In genomic region chr3:197001972-197002700, GRCh38 we compare ENCODE assay signal across 8 cellular contexts. TPM values are rescaled to one million over a fixed set of nuclear protein-coding genes. Genes with fewer than 3 reads are reported as not detected.
DNase-seq lines count a peak whose midpoint lies in the region; ATAC-seq, FAIRE-seq and TF ChIP-seq lines count a peak whose summit lies in the region.

No MANE protein-coding gene starts in this region.

- H3K36me3 ChIP-seq in NT2/D1 (ENCODE audit: insufficient read depth, insufficient read length, low read length) (peaks cover 33% of the 10 kb centered on the region), mucosa of rectum (ENCODE audit: control insufficient read depth in 2 of 2, insufficient read depth in 2 of 2, low read length in 2 of 2) (no peaks in the 10 kb centered on the region)

- H3K9me3 ChIP-seq in NT2/D1 (ENCODE audit: insufficient read depth, low read length) = no peaks in the 10 kb centered on the region
- no peaks in the 10 kb centered on the region for H3K9me3 ChIP-seq in mucosa of rectum (ENCODE audit: control insufficient read depth in 2 of 2, low read length in 2 of 2)

- no peaks in the 10 kb centered on the region for H3K9me3 Mint-ChIP-seq in activated T-cell treated with anti-CD3 and anti-CD28 coated beads, Interleukin-2, amount 50 U/mL, for 72 hours

- peak overlapping the region; percentile 93 for H3K27ac Mint-ChIP-seq in activated T-cell treated with anti-CD3 and anti-CD28 coated beads, Interleukin-2, amount 50 U/mL, for 72 hours

- FAIRE-seq in RCC 7860 (lab: Jason Lieb, UNC) = no peak

- no peaks in the 10 kb centered on the region for H3K36me3 Mint-ChIP-seq in activated T-cell treated with anti-CD3 and anti-CD28 coated beads, Interleukin-2, amount 50 U/mL, for 72 hours (ENCODE audit: insufficient read depth in 2 of 2)

- peak overlapping the region in 58 of 59 donors; percentile 21 to 93 (median 84) for H3K27ac ChIP-seq in dorsolateral prefrontal cortex
- peak overlapping the region; percentile 9 to 17 for H3K27ac ChIP-seq in mucosa of rectum (ENCODE audit: low read depth in 2 of 2, low read length in 2 of 2)

- DNase-seq in activated T-cell treated with anti-CD3 and anti-CD28 coated beads, Interleukin-2, amount 50 U/mL, for 72 hours = no peak
- no peak for DNase-seq in activated T-cell treated with anti-CD3 and anti-CD28 coated beads, Interleukin-2, amount 50 U/mL, for 48 hours
- DNase-seq in NT2/D1 (ENCODE audit: low read depth, low spot score) (no peak), dorsolateral prefrontal cortex (peak in 8 of 10 donors; percentile 46 to 82 (median 73)), RCC 7860 (ENCODE audit: low spot score) (no peak), NCI-H1048 (lab: John Stamatoyannopoulos, UW) (no peak)

- peaks cover 10% of the 10 kb centered on the region for H3K27me3 Mint-ChIP-seq in activated T-cell treated with anti-CD3 and anti-CD28 coated beads, Interleukin-2, amount 50 U/mL, for 72 hours (ENCODE audit: low read depth)

- H3K27me3 ChIP-seq in NT2/D1 (ENCODE audit: insufficient read depth, insufficient read length) (peaks cover 5% of the 10 kb centered on the region), dorsolateral prefrontal cortex (no peaks in the 10 kb centered on the region), mucosa of rectum (ENCODE audit: control insufficient read depth in 2 of 2, insufficient read depth in 2 of 2, low read length in 2 of 2) (no peaks in the 10 kb centered on the region)

- peak in 1 of 2 donors; percentile 1 for ATAC-seq in activated T-cell treated with anti-CD3 and anti-CD28 coated beads, Interleukin-2, amount 50 U/mL, for 72 hours (replicated peaks in 1 of 2)
- ATAC-seq in HG02973 (IDR thresholded peaks at IDR 0.05; ENCODE audit: unreplicated experiment) = no peak

- intact Hi-C loops in dorsolateral prefrontal cortex (cut with DNase I) = loop anchor here (2.0 to 10.0 kb wide), 4 partner anchors 83 to 513 kb away; no protein-coding TSS in a partner anchor

- H3K9ac ChIP-seq in NT2/D1 (ENCODE audit: insufficient read length, low read depth) (peak overlapping the region; percentile 58), mucosa of rectum (ENCODE audit: low read depth in 1 of 2, low read length in 2 of 2) (peak overlapping the region; percentile 24 to 71)

- H3K4me3 ChIP-seq in NT2/D1 (ENCODE audit: insufficient read length, low read depth) = no peak overlapping the region
- H3K4me3 ChIP-seq in dorsolateral prefrontal cortex = peak overlapping the region; percentile 39 to 87 (median 68)
- H3K4me3 ChIP-seq in mucosa of rectum (ENCODE audit: low read length in 2 of 2) = peak overlapping the region; percentile 41 to 56

- no peak for TF ChIP-seq CTCF in dorsolateral prefrontal cortex (IDR thresholded peaks at IDR 0.05 in 54 of 56, conservative IDR thresholded peaks at IDR 0.05 in 2 of 56; ENCODE audit: low read depth in 1 of 56, partially characterized antibody in 56 of 56)

- peaks cover 14% of the 10 kb centered on the region for H3K4me1 Mint-ChIP-seq in activated T-cell treated with anti-CD3 and anti-CD28 coated beads, Interleukin-2, amount 50 U/mL, for 72 hours (ENCODE audit: low read depth)

- H3K4me1 ChIP-seq in NT2/D1 (ENCODE audit: insufficient read depth, insufficient read length) = peaks cover 14% of the 10 kb centered on the region
- H3K4me1 ChIP-seq in mucosa of rectum (ENCODE audit: control insufficient read depth in 2 of 2, insufficient read depth in 2 of 2, low read length in 2 of 2) = peaks cover 0 to 9% of the 10 kb centered on the region in 2 donors

- peak overlapping the region; percentile 81 to 85 for H3K4me3 Mint-ChIP-seq in activated T-cell treated with anti-CD3 and anti-CD28 coated beads, Interleukin-2, amount 50 U/mL, for 72 hours

RNA-seq across cellular contexts. Expression of gene MELTF, which starts 27.5 kb away (rescaled TPM):
- total RNA-seq in activated T-cell treated with anti-CD3 and anti-CD28 coated beads, Interleukin-2, amount 50 U/mL, for 72 hours = 1 to 10 TPM; 2.9 to 4.9 TPM
- total RNA-seq in dorsolateral prefrontal cortex = 10 to 100 TPM in 96 of 120 experiments, 1 to 10 TPM in 24; 5.1 to 21.8 (median 12.7) TPM

RNA-seq across cellular contexts. Expression of gene PIGZ, which starts 33.5 kb away (rescaled TPM):
- 1 to 10 TPM; 1.1 to 1.7 TPM for total RNA-seq in activated T-cell treated with anti-CD3 and anti-CD28 coated beads, Interleukin-2, amount 50 U/mL, for 72 hours
- total RNA-seq in dorsolateral prefrontal cortex = 10 to 100 TPM in 119 of 120 experiments, 1 to 10 TPM in 1; 8.0 to 29.8 (median 19.6) TPM

RNA-seq across cellular contexts. Expression of gene NCBP2, which starts 59.8 kb away (rescaled TPM):
- total RNA-seq in activated T-cell treated with anti-CD3 and anti-CD28 coated beads, Interleukin-2, amount 50 U/mL, for 72 hours = 10 to 100 TPM; 71.4 to 84.3 TPM
- total RNA-seq in dorsolateral prefrontal cortex = 10 to 100 TPM; 29.7 to 67.3 (median 53.4) TPM

Comparison
In these comparisons a context has a peak if more than half of its experiments do, and no peak if none do; other contexts are left out.
1. DNase-seq: peak in dorsolateral prefrontal cortex (8 of 10); none in activated T-cell treated with anti-CD3 and anti-CD28 coated beads, Interleukin-2, amount 50 U/mL, for 72 hours (0 of 2), activated T-cell treated with anti-CD3 and anti-CD28 coated beads, Interleukin-2, amount 50 U/mL, for 48 hours (0 of 2), NT2/D1 (single experiment), RCC 7860 (single experiment) and NCI-H1048 (single experiment).